ENCODE assay signal across 25 cellular contexts in genomic region chr10:78072504-78072903, GRCh38.
"Had no signal": no experiment of that assay in that cellular context is flagged by ENCODE, and none has a peak within 500 bp of the region (broad histone marks: within the 10 kb centered on the region; RNA-seq: fewer than 3 reads in every experiment).

No MANE protein-coding gene starts in this region.

- H3K36me3 ChIP-seq: colonic mucosa, esophagus muscularis mucosa, gastrocnemius medialis, heart right ventricle, left lung, lower lobe of right lung had no signal

- DNase-seq: colonic mucosa; cortex of kidney; effector CD8-positive, alpha-beta T cell; effector memory CD8-positive, alpha-beta T cell; endodermal cell; foreskin fibroblast; foreskin melanocyte; gastrocnemius medialis; glutamatergic neuron; head of caudate nucleus; heart right ventricle; hippocampal formation; left cardiac atrium; left lung; left ventricle myocardium superior; lower lobe of right lung; mesenchymal stem cell; mucosa of descending colon had no signal

- H3K9me3 ChIP-seq: colonic mucosa, esophagus muscularis mucosa, left lung, lower lobe of right lung, mucosa of descending colon had no signal

- ATAC-seq: effector memory CD8-positive, alpha-beta T cell; gastrocnemius medialis; left cardiac atrium; left lung; lower lobe of right lung; mucosa of descending colon had no signal

- H3K27me3 Mint-ChIP-seq: effector memory CD8-positive, alpha-beta T cell had no signal

- H3K4me1 Mint-ChIP-seq: endodermal cell, mesothelial cell of epicardium had no signal

- H3K27ac ChIP-seq: colonic mucosa, epithelial cell of prostate, esophagus muscularis mucosa, gastrocnemius medialis, heart right ventricle, left lung, lower lobe of right lung had no signal

- H3K27me3 ChIP-seq: colonic mucosa, esophagus muscularis mucosa, gastrocnemius medialis, heart right ventricle, left lung had no signal

- H3K27ac Mint-ChIP-seq: dendritic cell treated with granulocyte-macrophage colony-stimulating factor and Interleukin-4, amounts not matched to agents 40 ng/mL and 50 ng/mL, for 4 days; effector memory CD8-positive, alpha-beta T cell; endodermal cell; mesothelial cell of epicardium had no signal

- H3K4me3 Mint-ChIP-seq: dendritic cell treated with granulocyte-macrophage colony-stimulating factor and Interleukin-4, amounts not matched to agents 40 ng/mL and 50 ng/mL, for 4 days; effector memory CD8-positive, alpha-beta T cell; endodermal cell; mesothelial cell of epicardium had no signal

- FAIRE-seq: endometrium, islet of Langerhans, keratinocyte had no signal

- H3K4me3 ChIP-seq: colonic mucosa, esophagus muscularis mucosa, gastrocnemius medialis, heart right ventricle, left lung, lower lobe of right lung, mucosa of descending colon had no signal

- H3K4me1 ChIP-seq: colonic mucosa, esophagus muscularis mucosa, gastrocnemius medialis, left lung, lower lobe of right lung had no signal
